ENCODE assay signal across 10 cellular contexts in the genomic region with DNA sequence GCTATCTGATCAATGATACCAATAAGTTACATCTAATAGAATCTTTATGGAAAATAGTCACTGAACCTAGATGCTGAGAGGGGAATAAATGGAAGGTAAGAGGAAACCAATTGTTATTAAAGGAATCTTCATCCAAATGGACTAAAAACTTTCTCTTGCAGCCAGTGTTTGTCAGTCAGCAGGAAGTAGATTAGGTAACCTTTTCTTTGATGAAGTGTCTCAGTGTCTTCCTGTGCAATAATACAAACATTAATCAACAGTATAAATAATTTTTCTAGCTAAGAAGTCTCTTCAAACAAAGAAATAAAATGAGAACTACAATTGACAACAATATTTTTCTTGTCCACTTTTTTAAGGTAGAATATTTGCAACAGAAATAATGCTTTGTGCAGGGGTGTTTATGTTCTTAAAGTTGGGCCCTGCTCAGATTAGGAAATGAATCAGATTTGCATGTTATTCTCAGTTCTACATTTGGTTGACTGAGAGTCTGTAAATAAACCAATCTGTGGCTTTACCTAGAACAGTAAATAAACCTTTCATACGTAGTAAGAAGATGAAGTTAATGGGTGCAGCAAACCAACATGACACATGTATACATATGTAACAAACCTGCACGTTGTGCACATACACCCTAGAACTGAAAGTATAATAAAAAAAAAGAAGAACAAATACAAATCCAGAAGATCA.
DNase-seq lines count a peak whose midpoint lies in the region; ATAC-seq and TF ChIP-seq lines count a peak whose summit lies in the region.
"Had no signal": no experiment of that assay in that cellular context is flagged by ENCODE, and none has a peak within 500 bp of the region (broad histone marks: within the 10 kb centered on the region; RNA-seq: fewer than 3 reads in every experiment).

No MANE protein-coding gene starts in this region.

- DNase-seq in activated T-cell treated with anti-CD3 and anti-CD28 coated beads for 4 hours (no peak), superior temporal gyrus (ENCODE audit: extremely low spot score) (no peak), GM13976 (ENCODE audit: low spot score) (no peak)
- DNase-seq in central memory CD4-positive, alpha-beta T cell: no peak
- DNase-seq: activated gamma-delta T cell treated with Interleukin-2 at 50 U/mL for 16 hours, left cardiac atrium had no signal

- no peak for TF ChIP-seq CTCF in GM13976 (IDR thresholded peaks at IDR 0.05; ENCODE audit: borderline replicate concordance, control extremely low read depth, extremely low read depth, insufficient read depth, missing control alignments)

- peak; percentile 98 for ATAC-seq in GM18909 (IDR thresholded peaks at IDR 0.05; ENCODE audit: poor library complexity, unreplicated experiment)
- peak; percentile 95 for ATAC-seq in GM21717 (IDR thresholded peaks at IDR 0.05; ENCODE audit: unreplicated experiment)
- peak; percentile 93 for ATAC-seq in HG03108 (IDR thresholded peaks at IDR 0.05; ENCODE audit: unreplicated experiment)
- ATAC-seq in esophagus mucosa: peak; percentile 36
- ATAC-seq: left cardiac atrium had no signal

- in situ Hi-C loops in GM13976 (cut with MboI; ENCODE audit: low sequenced_read_pairs, unreplicated experiment): no loop called here

Comparison
In these comparisons a context has a peak if more than half of its experiments do, and no peak if none do; other contexts are left out.
1. ATAC-seq: peak in every context shown above with its lines; median percentile 98 in GM18909; 95 in GM21717; 93 in HG03108; 36 in esophagus mucosa.